27 cellular contexts compared by ENCODE assay signal in the genomic region with DNA sequence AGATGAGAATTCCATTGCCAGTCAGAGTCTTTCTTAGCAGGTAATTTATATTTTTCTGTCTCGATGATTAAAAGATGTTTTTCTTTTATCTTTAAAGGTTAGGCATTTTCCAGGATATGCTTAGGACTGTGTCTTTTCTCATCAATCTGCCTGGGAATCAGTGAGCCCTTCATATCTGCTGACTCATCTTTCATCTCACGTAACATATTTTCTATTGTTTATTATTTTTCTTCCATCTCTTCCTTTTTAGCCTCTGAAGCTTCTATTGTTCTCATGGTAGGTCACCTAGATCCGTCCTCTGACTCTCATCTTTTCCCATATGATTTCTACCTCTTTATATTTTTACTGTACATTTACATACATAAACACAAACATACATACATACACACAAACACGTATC. TPM values are rescaled to one million over a fixed set of nuclear protein-coding genes. Genes with fewer than 3 reads are reported as not detected.
DNase-seq lines count a peak whose midpoint lies in the region; ATAC-seq, FAIRE-seq and TF ChIP-seq lines count a peak whose summit lies in the region.
"Had no signal": no experiment of that assay in that cellular context is flagged by ENCODE, and none has a peak within 500 bp of the region (broad histone marks: within the 10 kb centered on the region; RNA-seq: fewer than 3 reads in every experiment).

No MANE protein-coding gene starts in this region.

- TF ChIP-seq EP300 in K562 (IDR thresholded peaks at IDR 0.05; ENCODE audit: low read length) = no peak

- no peaks in the 10 kb centered on the region for H3K27me3 ChIP-seq in CD4-positive, CD25-positive, alpha-beta regulatory T cell (ENCODE audit: control insufficient read depth, insufficient read depth, low read length)
- no peaks in the 10 kb centered on the region for H3K27me3 ChIP-seq in K562 (ENCODE audit: control insufficient read depth in 2 of 2, insufficient read depth in 2 of 2, low read length in 2 of 2)
- no peaks in the 10 kb centered on the region for H3K27me3 ChIP-seq in neural progenitor cell
- H3K27me3 ChIP-seq: BE2C had no signal

- H3K27me3 Mint-ChIP-seq in activated CD4-positive, alpha-beta memory T cell treated with anti-CD3 and anti-CD28 coated beads for 36 hours = no peaks in the 10 kb centered on the region
- no peaks in the 10 kb centered on the region for H3K27me3 Mint-ChIP-seq in activated CD4-positive, alpha-beta memory T cell treated with anti-CD3 and anti-CD28 coated beads, Interleukin-2, amount 10 ng/mL, durations not matched to agents 7 days and 5 days
- H3K27me3 Mint-ChIP-seq in CD4-positive, CD25-positive, alpha-beta regulatory T cell = no peaks in the 10 kb centered on the region
- H3K27me3 Mint-ChIP-seq in neural progenitor cell (ENCODE audit: insufficient read depth, low read depth) = peaks cover 2% of the 10 kb centered on the region
- H3K27me3 Mint-ChIP-seq: CD4-positive, alpha-beta T cell; IgD-negative memory B cell had no signal

- H3K4me2 ChIP-seq in K562 (ENCODE audit: insufficient read depth, low read length) = no peak overlapping the region
- H3K4me2 ChIP-seq in neural progenitor cell = no peak overlapping the region

- TF ChIP-seq RAD21 in K562 (CRISPR knock-in tag; conservative IDR thresholded peaks at IDR 0.05 in 1 of 2, IDR thresholded peaks at IDR 0.05 in 1 of 2) = no peak

- in situ Hi-C loops in K562 (cut with MboI) = no loop called here

- H3K4me3 Mint-ChIP-seq in activated CD4-positive, alpha-beta memory T cell treated with anti-CD3 and anti-CD28 coated beads for 36 hours = no peak overlapping the region
- no peak overlapping the region for H3K4me3 Mint-ChIP-seq in activated CD4-positive, alpha-beta memory T cell treated with anti-CD3 and anti-CD28 coated beads, Interleukin-2, amount 10 ng/mL, durations not matched to agents 7 days and 5 days
- H3K4me3 Mint-ChIP-seq in CD4-positive, CD25-positive, alpha-beta regulatory T cell = peak overlapping the region in 1 of 4 donors; percentile 24
- H3K4me3 Mint-ChIP-seq in neural progenitor cell = no peak overlapping the region
- H3K4me3 Mint-ChIP-seq: CD4-positive, alpha-beta T cell; IgD-negative memory B cell had no signal

- no peak overlapping the region for H3K27ac ChIP-seq in CD4-positive, CD25-positive, alpha-beta regulatory T cell (ENCODE audit: insufficient read depth, low read length, poor library complexity, severe bottlenecking)
- no peak overlapping the region for H3K27ac ChIP-seq in K562 (ENCODE audit: extremely low read depth, low read depth, low read length)
- no peak overlapping the region for H3K27ac ChIP-seq in neural progenitor cell
- no peak overlapping the region for H3K27ac ChIP-seq in kidney (ENCODE audit: low read depth in 2 of 2, low read length in 2 of 2)
- H3K27ac ChIP-seq: HL-60, RWPE1 had no signal

- FAIRE-seq in K562 (lab: Jason Lieb, UNC) = no peak
- FAIRE-seq in kidney (lab: Jason Lieb, UNC) = no peak

- H3F3A ChIP-seq in neural progenitor cell (ENCODE audit: low read depth) = no peaks in the 10 kb centered on the region

- ATAC-seq in CD4-positive, CD25-positive, alpha-beta regulatory T cell (ENCODE audit: low read depth in 2 of 2) = no peak
- no peak for ATAC-seq in K562
- ATAC-seq: PC-3 had no signal

- no peaks in the 10 kb centered on the region for H3K79me2 ChIP-seq in K562 (ENCODE audit: control insufficient read depth, insufficient read depth, low read length)
- no peaks in the 10 kb centered on the region for H3K79me2 ChIP-seq in neural progenitor cell (ENCODE audit: low read depth)

- peaks cover 20% of the 10 kb centered on the region for H3K36me3 Mint-ChIP-seq in activated CD4-positive, alpha-beta memory T cell treated with anti-CD3 and anti-CD28 coated beads for 36 hours
- peaks cover 6% of the 10 kb centered on the region for H3K36me3 Mint-ChIP-seq in activated CD4-positive, alpha-beta memory T cell treated with anti-CD3 and anti-CD28 coated beads, Interleukin-2, amount 10 ng/mL, durations not matched to agents 7 days and 5 days (ENCODE audit: low read depth)
- peaks cover 45% of the 10 kb centered on the region for H3K36me3 Mint-ChIP-seq in CD4-positive, CD25-positive, alpha-beta regulatory T cell
- H3K36me3 Mint-ChIP-seq in neural progenitor cell = peaks cover 1% of the 10 kb centered on the region

- no peaks in the 10 kb centered on the region for H3K9me3 Mint-ChIP-seq in activated CD4-positive, alpha-beta memory T cell treated with anti-CD3 and anti-CD28 coated beads for 36 hours
- no peaks in the 10 kb centered on the region for H3K9me3 Mint-ChIP-seq in activated CD4-positive, alpha-beta memory T cell treated with anti-CD3 and anti-CD28 coated beads, Interleukin-2, amount 10 ng/mL, durations not matched to agents 7 days and 5 days
- H3K9me3 Mint-ChIP-seq in CD4-positive, CD25-positive, alpha-beta regulatory T cell = no peaks in the 10 kb centered on the region
- no peaks in the 10 kb centered on the region for H3K9me3 Mint-ChIP-seq in neural progenitor cell
- H3K9me3 Mint-ChIP-seq: CD4-positive, alpha-beta T cell; IgD-negative memory B cell had no signal

- H2AFZ ChIP-seq in K562 (ENCODE audit: low read depth, low read length) (no peak overlapping the region), neural progenitor cell (replicated peaks) (no peak overlapping the region)

- no TSS peak for BruUV-seq in K562 (replicated peaks; lab: Mats Ljungman, UMichigan)

- POLR2A ChIA-PET in activated CD4-positive, alpha-beta memory T cell treated with anti-CD3 and anti-CD28 coated beads for 36 hours (lab: Charles Lee) = interaction anchor here (0.6 kb wide), 1 partner anchor 10 kb away, joined by 4 read pairs; no protein-coding TSS in a partner anchor
- POLR2A ChIA-PET in activated CD4-positive, alpha-beta memory T cell treated with anti-CD3 and anti-CD28 coated beads, Interleukin-2, amount 10 ng/mL, durations not matched to agents 7 days and 5 days (lab: Charles Lee) = no interaction called here
- POLR2A ChIA-PET in K562 (lab: Yijun Ruan, JAX) = interaction anchor here (1.4 kb wide), 1 partner anchor 9 kb away, joined by 3 read pairs; a partner anchor contains a TSS

- no peak for TF ChIP-seq POLR2A in K562 (conservative IDR thresholded peaks at IDR 0.05)

- peak overlapping the region; percentile 36 for H3K27ac Mint-ChIP-seq in activated CD4-positive, alpha-beta memory T cell treated with anti-CD3 and anti-CD28 coated beads for 36 hours
- no peak overlapping the region for H3K27ac Mint-ChIP-seq in activated CD4-positive, alpha-beta memory T cell treated with anti-CD3 and anti-CD28 coated beads, Interleukin-2, amount 10 ng/mL, durations not matched to agents 7 days and 5 days
- peak overlapping the region in 2 of 3 donors; percentile 6 to 23 for H3K27ac Mint-ChIP-seq in CD4-positive, CD25-positive, alpha-beta regulatory T cell
- no peak overlapping the region for H3K27ac Mint-ChIP-seq in neural progenitor cell
- H3K27ac Mint-ChIP-seq: CD4-positive, alpha-beta T cell; IgD-negative memory B cell had no signal

- WGBS in K562 (ENCODE audit: insufficient coverage, low coverage, missing lambda C conversion rate) = 50% methylated on average over 4 of the region's 4 CpGs

- TF ChIP-seq CTCF in K562 (IDR thresholded peaks at IDR 0.05 in 2 of 3, conservative IDR thresholded peaks at IDR 0.05 in 1 of 3; ENCODE audit: insufficient read depth in 2 of 3, low read depth in 1 of 3, low read length in 3 of 3) (no peak), neural progenitor cell (IDR thresholded peaks at IDR 0.05) (no peak), kidney (IDR thresholded peaks at IDR 0.05; ENCODE audit: borderline replicate concordance, extremely low read depth, insufficient read depth) (no peak)

- DNase-seq in activated CD4-positive, alpha-beta memory T cell treated with anti-CD3 and anti-CD28 coated beads for 36 hours = no peak
- no peak for DNase-seq in activated CD4-positive, alpha-beta memory T cell treated with anti-CD3 and anti-CD28 coated beads, Interleukin-2, amount 10 ng/mL, durations not matched to agents 7 days and 5 days
- DNase-seq in CD4-positive, CD25-positive, alpha-beta regulatory T cell = no peak
- DNase-seq in K562 (ENCODE audit: extremely low read depth in 1 of 4, low spot score in 3 of 4) (no peak), neural progenitor cell (ENCODE audit: low spot score) (no peak), kidney (no peak)
- no peak for DNase-seq in central memory CD4-positive, alpha-beta T cell
- DNase-seq: BE2C; Caco-2; CD4-positive, alpha-beta T cell; DMS153; GDM1; H7; MM.1S; NCI-H1092; NCI-H1436 treated with DMSO at 0.1 percent for 48 hours; NCI-H2029; NCI-H345; NCI-H524 treated with DMSO at 0.1 percent for 48 hours; PC-3 had no signal

- H3K4me1 Mint-ChIP-seq in activated CD4-positive, alpha-beta memory T cell treated with anti-CD3 and anti-CD28 coated beads for 36 hours (ENCODE audit: low read depth) = peaks cover 7% of the 10 kb centered on the region
- H3K4me1 Mint-ChIP-seq in activated CD4-positive, alpha-beta memory T cell treated with anti-CD3 and anti-CD28 coated beads, Interleukin-2, amount 10 ng/mL, durations not matched to agents 7 days and 5 days = peaks cover 5% of the 10 kb centered on the region
- H3K4me1 Mint-ChIP-seq in CD4-positive, CD25-positive, alpha-beta regulatory T cell = peaks cover 19 to 35% (median 26%) of the 10 kb centered on the region in 4 donors
- no peaks in the 10 kb centered on the region for H3K4me1 Mint-ChIP-seq in neural progenitor cell

- peaks cover 73% of the 10 kb centered on the region for H3K36me3 ChIP-seq in CD4-positive, CD25-positive, alpha-beta regulatory T cell (ENCODE audit: control insufficient read depth, insufficient read depth, low read length)
- no peaks in the 10 kb centered on the region for H3K36me3 ChIP-seq in K562 (ENCODE audit: control insufficient read depth, insufficient read depth, low read length)
- H3K36me3 ChIP-seq in neural progenitor cell = peaks cover 5% of the 10 kb centered on the region
- peaks cover 0 to 15% of the 10 kb centered on the region in 2 donors for H3K36me3 ChIP-seq in kidney (ENCODE audit: control insufficient read depth in 1 of 2, insufficient read depth in 2 of 2, low read length in 2 of 2)
- H3K36me3 ChIP-seq: BE2C had no signal

- intact Hi-C loops in activated CD4-positive, alpha-beta memory T cell treated with anti-CD3 and anti-CD28 coated beads for 36 hours (cut with micrococcal nuclease) = no loop called here
- intact Hi-C loops in K562 (cut with micrococcal nuclease) (no loop called here), kidney (cut with DNase I) (no loop called here)

- CTCF ChIA-PET in activated CD4-positive, alpha-beta memory T cell treated with anti-CD3 and anti-CD28 coated beads for 36 hours (lab: Charles Lee) = no interaction called here
- CTCF ChIA-PET in activated CD4-positive, alpha-beta memory T cell treated with anti-CD3 and anti-CD28 coated beads, Interleukin-2, amount 10 ng/mL, durations not matched to agents 7 days and 5 days (lab: Charles Lee) = interaction anchor here (1.0 kb wide), 1 partner anchor 90 kb away, joined by 3 read pairs; no protein-coding TSS in a partner anchor
- CTCF ChIA-PET in K562 (lab: Yijun Ruan, JAX; ENCODE audit: low intra/inter-chr PET ratio) = no interaction called here

- H4K20me1 ChIP-seq in K562 (replicated peaks; ENCODE audit: control insufficient read depth, insufficient read depth, low read length) = no peaks in the 10 kb centered on the region
- no peaks in the 10 kb centered on the region for H4K20me1 ChIP-seq in neural progenitor cell (ENCODE audit: low read depth)

- H3K9ac ChIP-seq in K562 (ENCODE audit: insufficient read depth in 1 of 2, low read depth in 2 of 2, low read length in 2 of 2) (no peak overlapping the region), neural progenitor cell (peak overlapping the region; percentile 21), kidney (ENCODE audit: low read length in 2 of 2) (no peak overlapping the region)

- H3K4me1 ChIP-seq in CD4-positive, CD25-positive, alpha-beta regulatory T cell (ENCODE audit: control insufficient read depth, insufficient read depth, low read length, poor library complexity, severe bottlenecking) = peaks cover 4% of the 10 kb centered on the region
- H3K4me1 ChIP-seq in K562 (replicated peaks in 1 of 2; ENCODE audit: control insufficient read depth in 2 of 2, insufficient read depth in 2 of 2, low read length in 2 of 2) = no peaks in the 10 kb centered on the region
- no peaks in the 10 kb centered on the region for H3K4me1 ChIP-seq in neural progenitor cell
- H3K4me1 ChIP-seq in kidney (ENCODE audit: control insufficient read depth in 1 of 2, insufficient read depth in 1 of 2, low read depth in 1 of 2, low read length in 2 of 2) = no peaks in the 10 kb centered on the region
- H3K4me1 ChIP-seq: BE2C, Caco-2 had no signal

- no peaks in the 10 kb centered on the region for H3K9me1 ChIP-seq in K562 (ENCODE audit: control insufficient read depth, insufficient read depth, low read length)

- H3K4me3 ChIP-seq in CD4-positive, CD25-positive, alpha-beta regulatory T cell (ENCODE audit: low read depth, low read length) = no peak overlapping the region
- H3K4me3 ChIP-seq in K562 (no peak overlapping the region), neural progenitor cell (no peak overlapping the region), kidney (ENCODE audit: low read length in 2 of 2) (no peak overlapping the region)

- H3K9me3 ChIP-seq in CD4-positive, CD25-positive, alpha-beta regulatory T cell (ENCODE audit: control insufficient read depth in 2 of 2, low read length in 2 of 2) = no peaks in the 10 kb centered on the region
- H3K9me3 ChIP-seq in K562 (replicated peaks; ENCODE audit: control insufficient read depth, insufficient read depth, low read depth, low read length) (no peaks in the 10 kb centered on the region), neural progenitor cell (ENCODE audit: low read depth) (no peaks in the 10 kb centered on the region), kidney (ENCODE audit: control insufficient read depth in 1 of 2, low read length in 2 of 2) (no peaks in the 10 kb centered on the region)
- H3K9me3 ChIP-seq: BE2C, Caco-2 had no signal

RNA-seq across cellular contexts. Expression of a gene that starts 8.7 kb away (rescaled TPM):
- 10 to 100 TPM; 17.9 to 18.8 TPM for total RNA-seq in activated CD4-positive, alpha-beta memory T cell treated with anti-CD3 and anti-CD28 coated beads for 36 hours
- total RNA-seq in activated CD4-positive, alpha-beta memory T cell treated with anti-CD3 and anti-CD28 coated beads, Interleukin-2, amount 10 ng/mL, durations not matched to agents 7 days and 5 days = 10 to 100 TPM; 28.0 to 28.7 TPM
- total RNA-seq in CD4-positive, CD25-positive, alpha-beta regulatory T cell = 27.2 TPM
- 100 to 1,000 TPM in 1 of 4 donors, 10 to 100 TPM in 3; 77.6 to 112 (median 84.1) TPM for polyA plus RNA-seq in CD4-positive, CD25-positive, alpha-beta regulatory T cell
- total RNA-seq in K562 (2011; cell fraction: chromatin; rRNA removed; ENCODE audit: low replicate concordance) = 3.2 and 7.0 TPM in 2 replicates
- 2.8 and 3.7 TPM in 2 replicates for total RNA-seq in K562 (2011; cell fraction: nucleolus; rRNA removed)
- total RNA-seq in K562 (2011; cell fraction: nucleoplasm; rRNA removed) = 5.3 and 8.3 TPM in 2 replicates
- 12.1 and 16.4 TPM in 2 replicates for total RNA-seq in K562 (2014; rRNA removed)
- 19.1 and 24.9 TPM in 2 replicates for total RNA-seq in K562 (2014; rRNA removed; fragmentation: Illumina TruSeq; extraction: Trizol)
- 12.6 and 14.5 TPM in 2 replicates for total RNA-seq in K562 (2015; rRNA removed; fragmentation: Illumina TruSeq; extraction: Trizol)
- total RNA-seq in K562 (2021) = 14.8 and 16.2 TPM in 2 replicates
- 28.8 and 35.5 TPM in 2 replicates for polyA plus RNA-seq in K562 (2011; rRNA removed)
- polyA plus RNA-seq in K562 (2011; cell fraction: cytosol; rRNA removed) = 6.1 and 16.1 TPM in 2 replicates
- polyA plus RNA-seq in K562 (2011; cell fraction: nucleus; rRNA removed) = 4.1 and 9.0 TPM in 2 replicates
- 15.9 and 25.4 TPM in 2 replicates for polyA plus RNA-seq in K562 (2012)
- 18.0 and 20.8 TPM in 2 replicates for polyA plus RNA-seq in K562 (2014; fragmentation: Illumina TruSeq; extraction: Trizol)
- 10 to 100 TPM; 21.1 to 22.7 TPM for polyA plus RNA-seq in K562 (2014; fragmentation: Nextera tagmentation; extraction: Ambion mirVana)
- 21.3 and 25.5 TPM in 2 replicates for polyA plus RNA-seq in K562 (2014; rRNA removed)
- 18.6 and 21.2 TPM in 2 replicates for polyA minus RNA-seq in K562 (2011; rRNA and poly(A)+ RNA removed)
- polyA minus RNA-seq in K562 (2011; cell fraction: cytosol; rRNA and poly(A)+ RNA removed) = 4.7 and 5.4 TPM in 2 replicates
- polyA minus RNA-seq in K562 (2011; cell fraction: nucleus; rRNA and poly(A)+ RNA removed) = 2.4 and 5.7 TPM in 2 replicates
- total RNA-seq in neural progenitor cell (ENCODE audit: low replicate concordance) = 22.1 and 30.2 TPM in 2 replicates
- 30.2 TPM for total RNA-seq in kidney
- 70.0 TPM for polyA plus RNA-seq in kidney (ENCODE audit: insufficient read depth, low read depth, low replicate concordance)

RNA-seq across cellular contexts. Expression of a gene that starts 13.6 kb away (rescaled TPM):
- total RNA-seq in activated CD4-positive, alpha-beta memory T cell treated with anti-CD3 and anti-CD28 coated beads for 36 hours = not detected
- total RNA-seq in activated CD4-positive, alpha-beta memory T cell treated with anti-CD3 and anti-CD28 coated beads, Interleukin-2, amount 10 ng/mL, durations not matched to agents 7 days and 5 days = not detected
- total RNA-seq in CD4-positive, CD25-positive, alpha-beta regulatory T cell = not detected
- under 1 TPM in 3 of 4 donors, not detected in 1; 0.03 to 0.10 (median 0.09) TPM for polyA plus RNA-seq in CD4-positive, CD25-positive, alpha-beta regulatory T cell
- not detected in 2 replicates for total RNA-seq in K562 (2011; cell fraction: chromatin; rRNA removed; ENCODE audit: low replicate concordance)
- not detected in 2 replicates for total RNA-seq in K562 (2011; cell fraction: nucleolus; rRNA removed)
- total RNA-seq in K562 (2011; cell fraction: nucleoplasm; rRNA removed) = not detected in 2 replicates
- total RNA-seq in K562 (2014; rRNA removed) (not detected in 2 replicates), K562 (2014; rRNA removed; fragmentation: Illumina TruSeq; extraction: Trizol) (not detected in 2 replicates), K562 (2015; rRNA removed; fragmentation: Illumina TruSeq; extraction: Trizol) (not detected in 2 replicates), K562 (2021) (not detected in 2 replicates), neural progenitor cell (ENCODE audit: low replicate concordance) (0.06 TPM in 1 of 2 replicates, not detected in the other), kidney (0.13 TPM)
- polyA plus RNA-seq in K562 (2011; rRNA removed) (not detected in 2 replicates), K562 (2014; fragmentation: Illumina TruSeq; extraction: Trizol) (not detected in 2 replicates), K562 (2014; fragmentation: Nextera tagmentation; extraction: Ambion mirVana) (under 1 TPM; 0.03 to 0.04 TPM), K562 (2014; rRNA removed) (not detected in 2 replicates), kidney (ENCODE audit: insufficient read depth, low read depth, low replicate concordance) (not detected)
- not detected in 2 replicates for polyA plus RNA-seq in K562 (2011; cell fraction: cytosol; rRNA removed)
- not detected in 2 replicates for polyA plus RNA-seq in K562 (2011; cell fraction: nucleus; rRNA removed)
- 0.01 and 0.08 TPM in 2 replicates for polyA plus RNA-seq in K562 (2012)
- not detected in 2 replicates for polyA minus RNA-seq in K562 (2011; rRNA and poly(A)+ RNA removed)
- polyA minus RNA-seq in K562 (2011; cell fraction: cytosol; rRNA and poly(A)+ RNA removed) = not detected in 2 replicates
- not detected in 2 replicates for polyA minus RNA-seq in K562 (2011; cell fraction: nucleus; rRNA and poly(A)+ RNA removed)
- total RNA-seq: A172; Caco-2; CD4-positive, alpha-beta T cell; Daoy; HT1080; LHCN-M2; PC-3 had no signal

Comparison
In these comparisons a context has a peak if more than half of its experiments do, and no peak if none do; other contexts are left out.
1. H3K27ac Mint-ChIP-seq: peak in activated CD4-positive, alpha-beta memory T cell treated with anti-CD3 and anti-CD28 coated beads for 36 hours (single experiment) and CD4-positive, CD25-positive, alpha-beta regulatory T cell (2 of 3); none in activated CD4-positive, alpha-beta memory T cell treated with anti-CD3 and anti-CD28 coated beads, Interleukin-2, amount 10 ng/mL, durations not matched to agents 7 days and 5 days (single experiment) and neural progenitor cell (single experiment).